9 cellular contexts compared by ENCODE assay signal in the genomic region with DNA sequence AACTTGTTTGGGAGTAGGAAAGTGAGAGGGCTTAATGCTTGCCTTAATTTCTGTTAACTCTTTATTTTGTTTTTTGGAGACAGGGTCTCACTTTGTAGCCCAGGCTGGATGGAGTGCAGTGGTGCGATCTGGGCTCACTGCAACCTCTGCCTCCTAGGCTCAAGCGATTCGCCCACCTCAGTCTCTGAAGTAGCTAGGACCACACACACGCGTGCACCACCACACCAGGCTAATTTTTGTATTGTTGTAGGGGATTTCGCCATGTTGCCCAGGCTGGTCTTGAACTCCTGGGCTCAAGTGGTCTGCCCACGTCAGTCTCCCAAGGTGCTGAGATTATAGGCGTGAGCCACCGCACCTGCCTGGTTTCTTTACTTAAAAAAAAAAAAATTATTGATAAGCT. TPM values are rescaled to one million over a fixed set of nuclear protein-coding genes. Genes with fewer than 3 reads are reported as not detected.
A peak's percentile ranks its signal among the peaks of the same experiment; 100 is the strongest.
DNase-seq lines count a peak whose midpoint lies in the region; ATAC-seq and TF ChIP-seq lines count a peak whose summit lies in the region.
"Had no signal": no experiment of that assay in that cellular context is flagged by ENCODE, and none has a peak within 500 bp of the region (broad histone marks: within the 10 kb centered on the region; RNA-seq: fewer than 3 reads in every experiment).

No MANE protein-coding gene starts in this region.

- no TSS peak for BruUV-seq in PC-9 (replicated peaks; lab: Mats Ljungman, UMichigan)

- H3K36me3 ChIP-seq in SK-N-SH (replicated peaks in 1 of 2; ENCODE audit: control insufficient read depth in 1 of 2, insufficient read depth in 2 of 2, low read length in 1 of 2): peaks cover 0 to 9% of the 10 kb centered on the region in 2 experiments
- H3K36me3 ChIP-seq in PC-9 (ENCODE audit: low read depth): no peaks in the 10 kb centered on the region
- H3K36me3 ChIP-seq in rectal smooth muscle tissue (ENCODE audit: control insufficient read depth, insufficient read depth, low read length): no peaks in the 10 kb centered on the region

- H3K9me2 ChIP-seq in SK-N-SH (no peaks in the 10 kb centered on the region), PC-9 (ENCODE audit: insufficient read depth) (no peaks in the 10 kb centered on the region)

- ATAC-seq in SK-N-SH treated with all-trans-retinoic acid at 6 μM for 48 hours (no peak), sciatic nerve (no peak)

- CTCF ChIA-PET in SK-N-SH (lab: Yijun Ruan, JAX): interaction anchor here (1.4 to 1.7 kb wide), 2 partner anchors 17 to 120 kb away, joined by 3 to 6 read pairs; no protein-coding TSS in a partner anchor
- CTCF ChIA-PET in PC-9 (lab: Charles Lee): no interaction called here

- no peak for TF ChIP-seq EP300 in SK-N-SH (IDR thresholded peaks at IDR 0.05; ENCODE audit: borderline replicate concordance in 1 of 2, low read depth in 1 of 2, low read length in 1 of 2)

- H3K27ac ChIP-seq in SK-N-SH (ENCODE audit: low read depth in 2 of 2, low read length in 1 of 2): no peak overlapping the region
- no peak overlapping the region for H3K27ac ChIP-seq in PC-9
- no peak overlapping the region for H3K27ac ChIP-seq in rectal smooth muscle tissue (ENCODE audit: low read depth, low read length)

- H2AFZ ChIP-seq in SK-N-SH (ENCODE audit: low read depth) (no peak overlapping the region), PC-9 (no peak overlapping the region)

- H3K27me3 ChIP-seq in SK-N-SH (ENCODE audit: insufficient read depth) (peaks cover 14% of the 10 kb centered on the region; the same call in 1 of the 2 replicates), PC-9 (ENCODE audit: insufficient read depth, low read depth) (no peaks in the 10 kb centered on the region), rectal smooth muscle tissue (ENCODE audit: control insufficient read depth, insufficient read depth, low read length) (peaks cover 6% of the 10 kb centered on the region)

- H3K4me1 ChIP-seq in SK-N-SH (ENCODE audit: control insufficient read depth in 1 of 2, insufficient read depth in 2 of 2, low read depth in 1 of 2, low read length in 1 of 2) (peaks cover 17 to 20% of the 10 kb centered on the region in 2 experiments; a peak in 3 of 4 replicates), PC-9 (replicated peaks; ENCODE audit: insufficient read depth) (peaks cover 38% of the 10 kb centered on the region), rectal smooth muscle tissue (ENCODE audit: control insufficient read depth, insufficient read depth, low read length) (peaks cover 13% of the 10 kb centered on the region)

- no peaks in the 10 kb centered on the region for H3K9me3 ChIP-seq in SK-N-SH
- H3K9me3 ChIP-seq in PC-9 (ENCODE audit: insufficient read depth, low read depth): no peaks in the 10 kb centered on the region

- H3K4me3 ChIP-seq in SK-N-SH (ENCODE audit: low read depth in 2 of 2, low read length in 1 of 2) (peak overlapping the region in 1 of 2 experiments; percentile 93; a peak in 1 of 4 replicates), PC-9 (peak overlapping the region; percentile 79; the same call in 1 of the 2 replicates), epithelial cell of esophagus (ENCODE audit: low read length) (peak overlapping the region; percentile 81), rectal smooth muscle tissue (ENCODE audit: low read length) (peak overlapping the region; percentile 76)

- POLR2A ChIA-PET in SK-N-SH (lab: Yijun Ruan, JAX): no interaction called here
- POLR2A ChIA-PET in PC-9 (lab: Charles Lee; ENCODE audit: unreplicated experiment): interaction anchor here (0.5 kb wide), 1 partner anchor 1117 kb away, joined by 3 read pairs; no protein-coding TSS in a partner anchor

- WGBS in SK-N-SH (ENCODE audit: low lambda C conversion rate): 98% methylated on average over 9 of the region's 9 CpGs

- TF ChIP-seq RAD21 in SK-N-SH (IDR thresholded peaks at IDR 0.05; ENCODE audit: low read length): no peak

- H3K4me2 ChIP-seq in SK-N-SH: peak overlapping the region; percentile 90
- H3K4me2 ChIP-seq in PC-9: peak overlapping the region; percentile 96

- DNase-seq in SK-N-SH (no peak), PC-9 (no peak), epithelial cell of esophagus (ENCODE audit: low read depth) (no peak), NCI-H748 treated with DMSO at 0.1 percent for 48 hours (lab: John Stamatoyannopoulos, UW) (no peak), sciatic nerve (ENCODE audit: low spot score) (no peak)
- DNase-seq in NK-92 treated with Interleukin-12 subunit alpha and Interleukin-12 subunit beta, amount 100 ng/mL, for 24 hours (lab: John Stamatoyannopoulos, UW): no peak
- DNase-seq: NCI-H1436 treated with DMSO at 0.1 percent for 48 hours had no signal

- H3F3A ChIP-seq in SK-N-SH (replicated peaks; ENCODE audit: insufficient read depth): no peaks in the 10 kb centered on the region
- H3F3A ChIP-seq in PC-9 (ENCODE audit: insufficient read depth, low read depth): no peaks in the 10 kb centered on the region; the same call in 1 of the 2 replicates

- TF ChIP-seq CTCF in SK-N-SH (IDR thresholded peaks at IDR 0.05) (no peak), PC-9 (conservative IDR thresholded peaks at IDR 0.05) (no peak), epithelial cell of esophagus (IDR thresholded peaks at IDR 0.05; ENCODE audit: insufficient read depth, low read depth, low read length, missing control alignments) (no peak)

- intact Hi-C loops in PC-9 (cut with micrococcal nuclease; ENCODE audit: unreplicated experiment) (loop anchor here (5.0 kb wide), 2 partner anchors 45 to 505 kb away; no protein-coding TSS in a partner anchor), sciatic nerve (cut with DNase I) (no loop called here)

- H3K9ac ChIP-seq in SK-N-SH: peak overlapping the region; percentile 73; the same call in 1 of the 2 replicates
- no peak overlapping the region for H3K9ac ChIP-seq in rectal smooth muscle tissue (ENCODE audit: low read length)

- H3K79me2 ChIP-seq in SK-N-SH (ENCODE audit: insufficient read depth) (peaks cover 63% of the 10 kb centered on the region), PC-9 (ENCODE audit: low read depth) (peaks cover 58% of the 10 kb centered on the region)

- H4K20me1 ChIP-seq in SK-N-SH (ENCODE audit: insufficient read depth) (peaks cover 56% of the 10 kb centered on the region), PC-9 (ENCODE audit: insufficient read depth) (peaks cover 24% of the 10 kb centered on the region)

TF ChIP-seq in SK-N-SH, 30 proteins besides CTCF, POLR2A, EP300 and RAD21 (continues in another document):
- TF ChIP-seq GABPA (IDR thresholded peaks at IDR 0.05; ENCODE audit: low read depth) (no peak), RFX5 (IDR thresholded peaks at IDR 0.05; ENCODE audit: low read length) (no peak), JUND (IDR thresholded peaks at IDR 0.05) (no peak), NRF1 (IDR thresholded peaks at IDR 0.05; ENCODE audit: low read depth, low read length) (no peak), TEAD4 (IDR thresholded peaks at IDR 0.05; ENCODE audit: borderline replicate concordance, insufficient read depth) (no peak), TAF1 (IDR thresholded peaks at IDR 0.05; ENCODE audit: borderline replicate concordance, low read depth, low read length) (no peak)
- TF ChIP-seq, protein P1, sequence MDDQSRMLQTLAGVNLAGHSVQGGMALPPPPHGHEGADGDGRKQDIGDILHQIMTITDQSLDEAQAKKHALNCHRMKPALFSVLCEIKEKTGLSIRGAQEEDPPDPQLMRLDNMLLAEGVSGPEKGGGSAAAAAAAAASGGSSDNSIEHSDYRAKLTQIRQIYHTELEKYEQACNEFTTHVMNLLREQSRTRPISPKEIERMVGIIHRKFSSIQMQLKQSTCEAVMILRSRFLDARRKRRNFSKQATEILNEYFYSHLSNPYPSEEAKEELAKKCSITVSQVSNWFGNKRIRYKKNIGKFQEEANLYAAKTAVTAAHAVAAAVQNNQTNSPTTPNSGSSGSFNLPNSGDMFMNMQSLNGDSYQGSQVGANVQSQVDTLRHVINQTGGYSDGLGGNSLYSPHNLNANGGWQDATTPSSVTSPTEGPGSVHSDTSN (IDR thresholded peaks at IDR 0.05): no peak

TF ChIP-seq in SK-N-SH treated with all-trans-retinoic acid at 6 μM for 48 hours, 23 proteins besides CTCF, POLR2A, EP300 and RAD21 (continues in another document):
- TF ChIP-seq, protein P2, sequence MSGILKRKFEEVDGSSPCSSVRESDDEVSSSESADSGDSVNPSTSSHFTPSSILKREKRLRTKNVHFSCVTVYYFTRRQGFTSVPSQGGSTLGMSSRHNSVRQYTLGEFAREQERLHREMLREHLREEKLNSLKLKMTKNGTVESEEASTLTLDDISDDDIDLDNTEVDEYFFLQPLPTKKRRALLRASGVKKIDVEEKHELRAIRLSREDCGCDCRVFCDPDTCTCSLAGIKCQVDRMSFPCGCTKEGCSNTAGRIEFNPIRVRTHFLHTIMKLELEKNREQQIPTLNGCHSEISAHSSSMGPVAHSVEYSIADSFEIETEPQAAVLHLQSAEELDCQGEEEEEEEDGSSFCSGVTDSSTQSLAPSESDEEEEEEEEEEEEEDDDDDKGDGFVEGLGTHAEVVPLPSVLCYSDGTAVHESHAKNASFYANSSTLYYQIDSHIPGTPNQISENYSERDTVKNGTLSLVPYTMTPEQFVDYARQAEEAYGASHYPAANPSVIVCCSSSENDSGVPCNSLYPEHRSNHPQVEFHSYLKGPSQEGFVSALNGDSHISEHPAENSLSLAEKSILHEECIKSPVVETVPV (CRISPR knock-in tag; IDR thresholded peaks at IDR 0.05): no peak
- TF ChIP-seq ISL1 (CRISPR knock-in tag; IDR thresholded peaks at IDR 0.05): no peak

RNA-seq across cellular contexts. Expression of a gene that starts 1.9 kb away (rescaled TPM):
- 24.3 and 25.1 TPM in 2 replicates for polyA plus RNA-seq in SK-N-SH (2012; rRNA removed)
- polyA plus RNA-seq in SK-N-SH (2012; cell fraction: cytosol; rRNA removed): 20.7 and 25.7 TPM in 2 replicates
- 39.2 and 43.0 TPM in 2 replicates for polyA plus RNA-seq in SK-N-SH (2012; cell fraction: nucleus; rRNA removed)
- total RNA-seq in PC-9 (2021) (23.5 TPM in 2 replicates), sciatic nerve (30.1 TPM)
